In the genomic region with DNA sequence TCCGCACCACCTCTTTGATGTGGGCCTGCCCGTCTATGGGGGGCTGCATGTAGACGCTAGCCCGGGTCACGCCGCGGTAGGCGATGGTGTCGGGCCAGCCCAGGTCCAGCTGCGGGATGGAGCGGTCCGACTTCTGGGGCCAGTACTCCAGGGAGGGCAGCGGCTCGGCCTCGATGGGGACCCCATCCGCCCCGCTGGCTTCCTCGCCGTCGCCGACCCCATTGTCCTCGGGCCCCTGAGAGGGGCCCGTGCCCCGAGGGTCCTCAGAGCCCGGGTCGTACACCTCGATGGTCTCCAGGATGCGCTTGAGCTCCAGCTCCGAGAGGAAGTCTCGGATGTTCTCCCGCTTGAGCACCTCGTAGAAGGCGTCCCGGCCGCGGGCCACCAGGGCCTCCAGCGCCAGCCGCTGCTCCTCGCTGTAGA, we compare ENCODE assay signal across 1 cellular context.
TF ChIP-seq lines count a peak whose summit lies in the region.

No MANE protein-coding gene starts in this region.

TF ChIP-seq in H1, 55 proteins besides CTCF, POLR2A, EP300 and RAD21:
- no peak for TF ChIP-seq RNF2 (IDR thresholded peaks at IDR 0.05; ENCODE audit: borderline replicate concordance, low read depth, low read length, missing control alignments, poor library complexity, severe bottlenecking)
- TF ChIP-seq ASH2L (IDR thresholded peaks at IDR 0.05; ENCODE audit: low read length): peak; percentile 16
